In the genomic region with DNA sequence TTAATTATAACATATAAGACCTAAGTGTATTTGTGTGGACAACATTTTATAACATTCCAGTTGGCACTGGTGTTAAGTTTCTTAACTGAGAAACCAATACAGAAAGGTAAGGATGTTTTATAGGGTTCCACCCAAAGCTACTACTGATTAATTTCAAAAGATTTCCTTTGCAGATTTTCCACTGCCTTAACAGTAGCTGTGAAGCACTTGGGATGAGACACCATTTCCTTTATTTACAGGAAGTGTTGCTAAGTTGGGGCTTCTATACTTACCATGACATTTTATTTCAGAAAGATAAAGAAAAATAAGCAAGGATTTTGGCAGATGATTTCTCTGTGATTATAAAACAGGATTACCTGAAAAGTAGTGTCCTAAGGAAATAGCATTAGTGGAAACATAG, we compare ENCODE assay signal across 6 cellular contexts.
"Had no signal": no experiment of that assay in that cellular context is flagged by ENCODE, and none has a peak within 500 bp of the region (broad histone marks: within the 10 kb centered on the region; RNA-seq: fewer than 3 reads in every experiment).

No MANE protein-coding gene starts in this region.

- FAIRE-seq: K562 had no signal

- H3K4me3 ChIP-seq: GM23248, K562 had no signal

- H3K9ac ChIP-seq: GM23248 had no signal

- H3K27ac ChIP-seq: GM23248 had no signal

- H2AFZ ChIP-seq: GM23248 had no signal

- DNase-seq: GM23248, GOT3, H9, HCEC 1CT, IMR-90 had no signal
